1 cellular context compared by ENCODE assay signal in the genomic region with DNA sequence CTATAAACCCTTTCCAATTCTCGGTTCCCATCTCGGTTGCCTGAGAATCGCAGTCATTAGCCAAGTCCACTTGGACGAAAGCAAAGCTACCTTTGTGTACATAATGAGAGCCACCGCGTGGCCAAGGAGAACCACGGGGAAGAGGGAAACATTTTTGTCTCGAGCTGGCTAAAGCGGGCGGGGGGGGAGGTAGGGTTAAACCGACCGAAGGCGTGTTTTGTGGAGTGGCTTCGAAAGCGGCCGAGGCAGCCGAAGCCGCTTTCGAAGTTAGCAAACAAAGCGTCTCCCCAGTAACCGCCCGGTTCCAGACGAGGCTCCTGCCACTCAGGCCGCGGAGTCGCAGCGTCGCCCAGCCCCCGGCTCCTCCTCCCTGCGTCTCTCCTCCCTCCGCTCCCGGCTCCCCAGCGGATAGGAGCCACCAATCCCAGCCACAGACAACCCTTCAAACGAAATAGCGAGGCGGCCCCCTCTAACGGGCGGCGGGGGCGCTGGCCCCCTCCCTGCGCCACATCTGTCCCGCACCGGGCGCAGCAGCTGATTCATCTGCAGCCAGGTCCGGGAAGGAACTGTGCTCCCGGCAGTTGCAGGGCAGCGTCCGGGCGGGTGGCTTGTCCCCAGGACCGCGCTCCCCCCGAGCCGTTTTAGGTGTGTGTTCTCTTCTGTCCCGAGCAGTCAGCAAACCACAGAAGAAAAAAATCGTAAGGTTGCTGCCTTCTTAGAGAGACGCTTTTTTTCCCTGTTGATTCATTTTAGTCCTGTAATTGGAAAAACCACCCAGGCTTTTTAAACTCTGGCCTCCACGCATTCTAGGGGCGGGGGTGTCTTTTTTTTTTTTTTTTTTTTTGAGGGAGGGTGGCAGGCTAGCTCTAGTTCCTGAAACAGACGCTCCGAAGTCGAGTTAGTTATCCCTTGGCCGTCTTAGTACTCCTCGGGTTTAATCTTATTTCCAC.
TF ChIP-seq lines count a peak whose summit lies in the region.

No MANE protein-coding gene starts in this region.

TF ChIP-seq in K562, 482 proteins besides CTCF, POLR2A, EP300 and RAD21 (continued from another document):
- TF ChIP-seq, protein P1, sequence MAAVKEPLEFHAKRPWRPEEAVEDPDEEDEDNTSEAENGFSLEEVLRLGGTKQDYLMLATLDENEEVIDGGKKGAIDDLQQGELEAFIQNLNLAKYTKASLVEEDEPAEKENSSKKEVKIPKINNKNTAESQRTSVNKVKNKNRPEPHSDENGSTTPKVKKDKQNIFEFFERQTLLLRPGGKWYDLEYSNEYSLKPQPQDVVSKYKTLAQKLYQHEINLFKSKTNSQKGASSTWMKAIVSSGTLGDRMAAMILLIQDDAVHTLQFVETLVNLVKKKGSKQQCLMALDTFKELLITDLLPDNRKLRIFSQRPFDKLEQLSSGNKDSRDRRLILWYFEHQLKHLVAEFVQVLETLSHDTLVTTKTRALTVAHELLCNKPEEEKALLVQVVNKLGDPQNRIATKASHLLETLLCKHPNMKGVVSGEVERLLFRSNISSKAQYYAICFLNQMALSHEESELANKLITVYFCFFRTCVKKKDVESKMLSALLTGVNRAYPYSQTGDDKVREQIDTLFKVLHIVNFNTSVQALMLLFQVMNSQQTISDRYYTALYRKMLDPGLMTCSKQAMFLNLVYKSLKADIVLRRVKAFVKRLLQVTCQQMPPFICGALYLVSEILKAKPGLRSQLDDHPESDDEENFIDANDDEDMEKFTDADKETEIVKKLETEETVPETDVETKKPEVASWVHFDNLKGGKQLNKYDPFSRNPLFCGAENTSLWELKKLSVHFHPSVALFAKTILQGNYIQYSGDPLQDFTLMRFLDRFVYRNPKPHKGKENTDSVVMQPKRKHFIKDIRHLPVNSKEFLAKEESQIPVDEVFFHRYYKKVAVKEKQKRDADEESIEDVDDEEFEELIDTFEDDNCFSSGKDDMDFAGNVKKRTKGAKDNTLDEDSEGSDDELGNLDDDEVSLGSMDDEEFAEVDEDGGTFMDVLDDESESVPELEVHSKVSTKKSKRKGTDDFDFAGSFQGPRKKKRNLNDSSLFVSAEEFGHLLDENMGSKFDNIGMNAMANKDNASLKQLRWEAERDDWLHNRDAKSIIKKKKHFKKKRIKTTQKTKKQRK (IDR thresholded peaks at IDR 0.05; ENCODE audit: borderline replicate concordance, low read depth, low read length), result no peak
- no peak for TF ChIP-seq ARHGAP35 (IDR thresholded peaks at IDR 0.05; ENCODE audit: partially characterized antibody)
- TF ChIP-seq, protein P2, sequence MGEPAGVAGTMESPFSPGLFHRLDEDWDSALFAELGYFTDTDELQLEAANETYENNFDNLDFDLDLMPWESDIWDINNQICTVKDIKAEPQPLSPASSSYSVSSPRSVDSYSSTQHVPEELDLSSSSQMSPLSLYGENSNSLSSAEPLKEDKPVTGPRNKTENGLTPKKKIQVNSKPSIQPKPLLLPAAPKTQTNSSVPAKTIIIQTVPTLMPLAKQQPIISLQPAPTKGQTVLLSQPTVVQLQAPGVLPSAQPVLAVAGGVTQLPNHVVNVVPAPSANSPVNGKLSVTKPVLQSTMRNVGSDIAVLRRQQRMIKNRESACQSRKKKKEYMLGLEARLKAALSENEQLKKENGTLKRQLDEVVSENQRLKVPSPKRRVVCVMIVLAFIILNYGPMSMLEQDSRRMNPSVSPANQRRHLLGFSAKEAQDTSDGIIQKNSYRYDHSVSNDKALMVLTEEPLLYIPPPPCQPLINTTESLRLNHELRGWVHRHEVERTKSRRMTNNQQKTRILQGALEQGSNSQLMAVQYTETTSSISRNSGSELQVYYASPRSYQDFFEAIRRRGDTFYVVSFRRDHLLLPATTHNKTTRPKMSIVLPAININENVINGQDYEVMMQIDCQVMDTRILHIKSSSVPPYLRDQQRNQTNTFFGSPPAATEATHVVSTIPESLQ (CRISPR knock-in tag; IDR thresholded peaks at IDR 0.05), result peak; percentile 33; the same call in 1 of the 2 replicates
- no peak for TF ChIP-seq ZNF274 (IDR thresholded peaks at IDR 0.05; ENCODE audit: borderline replicate concordance, low read depth, low read length)
- no peak; the same call in 1 of the 2 replicates for TF ChIP-seq ZNF431 (CRISPR knock-in tag; IDR thresholded peaks at IDR 0.05)
- TF ChIP-seq ELF2 (CRISPR knock-in tag; IDR thresholded peaks at IDR 0.05), result no peak
- TF ChIP-seq YBX1 (IDR thresholded peaks at IDR 0.05), result no peak
- TF ChIP-seq, protein P3, sequence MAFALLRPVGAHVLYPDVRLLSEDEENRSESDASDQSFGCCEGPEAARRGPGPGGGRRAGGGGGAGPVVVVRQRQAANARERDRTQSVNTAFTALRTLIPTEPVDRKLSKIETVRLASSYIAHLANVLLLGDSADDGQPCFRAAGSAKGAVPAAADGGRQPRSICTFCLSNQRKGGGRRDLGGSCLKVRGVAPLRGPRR (CRISPR knock-in tag; IDR thresholded peaks at IDR 0.05), result no peak
- no peak for TF ChIP-seq ZZZ3 (IDR thresholded peaks at IDR 0.05)
- TF ChIP-seq SMAD1 (IDR thresholded peaks at IDR 0.05; ENCODE audit: low read depth, low read length, partially characterized antibody), result peak; percentile 96
- TF ChIP-seq ZNF354B (CRISPR knock-in tag; IDR thresholded peaks at IDR 0.05), result no peak
- no peak for TF ChIP-seq NR3C1 (CRISPR knock-in tag; IDR thresholded peaks at IDR 0.05)
- TF ChIP-seq SIN3B (IDR thresholded peaks at IDR 0.05; ENCODE audit: low read depth), result no peak
- no peak for TF ChIP-seq RFX7 (CRISPR knock-in tag; IDR thresholded peaks at IDR 0.05)
- peak; percentile 94 for TF ChIP-seq TBP (optimal IDR thresholded peaks at IDR 0.05; ENCODE audit: low read depth, low read length)
- no peak for TF ChIP-seq ZNF146 (CRISPR knock-in tag; IDR thresholded peaks at IDR 0.05; ENCODE audit: unreplicated experiment)
- TF ChIP-seq ZNF717 (CRISPR knock-in tag; IDR thresholded peaks at IDR 0.05), result no peak
- TF ChIP-seq ZNF197 (CRISPR knock-in tag; IDR thresholded peaks at IDR 0.05; ENCODE audit: low read depth), result no peak
- TF ChIP-seq ZNF445 (CRISPR knock-in tag; IDR thresholded peaks at IDR 0.05; ENCODE audit: low read depth), result no peak
- no peak for TF ChIP-seq ZNF133 (CRISPR knock-in tag; IDR thresholded peaks at IDR 0.05)
- TF ChIP-seq ZNF175 (CRISPR knock-in tag; IDR thresholded peaks at IDR 0.05; ENCODE audit: low read depth), result no peak
- peak; percentile 94 for TF ChIP-seq FOXA3 (CRISPR knock-in tag; conservative IDR thresholded peaks at IDR 0.05 in 1 of 2, IDR thresholded peaks at IDR 0.05 in 1 of 2)
- TF ChIP-seq NR1H2 (CRISPR knock-in tag; IDR thresholded peaks at IDR 0.05), result no peak; the same call in 1 of the 2 replicates
- TF ChIP-seq RBBP5 (IDR thresholded peaks at IDR 0.05; ENCODE audit: borderline replicate concordance, insufficient read depth, low read length, poor library complexity, severe bottlenecking), result peak; percentile 55
- no peak for TF ChIP-seq RHOXF2B (CRISPR knock-in tag; conservative IDR thresholded peaks at IDR 0.05)
- TF ChIP-seq ADNP (tag; IDR thresholded peaks at IDR 0.05), result no peak
- TF ChIP-seq NR2F6 (CRISPR knock-in tag; IDR thresholded peaks at IDR 0.05), result no peak
- no peak for TF ChIP-seq FOXJ2 (tag; IDR thresholded peaks at IDR 0.05)
- TF ChIP-seq RBM14 (IDR thresholded peaks at IDR 0.05; ENCODE audit: borderline replicate concordance, insufficient read depth, low read depth, low read length), result no peak
- TF ChIP-seq NONO (IDR thresholded peaks at IDR 0.05; ENCODE audit: low read depth in 2 of 2, low read length in 1 of 2), result peak in 1 of 2 experiments; percentile 76; a peak in 2 of 4 replicates
- peak; percentile 66 for TF ChIP-seq SPI1 (IDR thresholded peaks at IDR 0.05; ENCODE audit: borderline replicate concordance, low read depth, low read length)
- TF ChIP-seq, protein P4, sequence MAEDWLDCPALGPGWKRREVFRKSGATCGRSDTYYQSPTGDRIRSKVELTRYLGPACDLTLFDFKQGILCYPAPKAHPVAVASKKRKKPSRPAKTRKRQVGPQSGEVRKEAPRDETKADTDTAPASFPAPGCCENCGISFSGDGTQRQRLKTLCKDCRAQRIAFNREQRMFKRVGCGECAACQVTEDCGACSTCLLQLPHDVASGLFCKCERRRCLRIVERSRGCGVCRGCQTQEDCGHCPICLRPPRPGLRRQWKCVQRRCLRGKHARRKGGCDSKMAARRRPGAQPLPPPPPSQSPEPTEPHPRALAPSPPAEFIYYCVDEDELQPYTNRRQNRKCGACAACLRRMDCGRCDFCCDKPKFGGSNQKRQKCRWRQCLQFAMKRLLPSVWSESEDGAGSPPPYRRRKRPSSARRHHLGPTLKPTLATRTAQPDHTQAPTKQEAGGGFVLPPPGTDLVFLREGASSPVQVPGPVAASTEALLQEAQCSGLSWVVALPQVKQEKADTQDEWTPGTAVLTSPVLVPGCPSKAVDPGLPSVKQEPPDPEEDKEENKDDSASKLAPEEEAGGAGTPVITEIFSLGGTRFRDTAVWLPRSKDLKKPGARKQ (CRISPR knock-in tag; IDR thresholded peaks at IDR 0.05), result no peak
- TF ChIP-seq CBX3 (IDR thresholded peaks at IDR 0.05; ENCODE audit: borderline replicate concordance in 1 of 2, low read length in 2 of 2), result peak in 1 of 2 experiments; percentile 26; a peak in 1 of 3 replicates
- 0 out of 2 replicates have a peak, but pooled peaks have one; percentile 54 for TF ChIP-seq ZNF57 (CRISPR knock-in tag; IDR thresholded peaks at IDR 0.05)
- no peak for TF ChIP-seq ZNF780A (CRISPR knock-in tag; IDR thresholded peaks at IDR 0.05)
- TF ChIP-seq ZFP36 (IDR thresholded peaks at IDR 0.05; ENCODE audit: low read depth, low read length, partially characterized antibody), result peak; percentile 19
- TF ChIP-seq CTBP1 (IDR thresholded peaks at IDR 0.05; ENCODE audit: borderline replicate concordance), result no peak
- TF ChIP-seq POLR2G (IDR thresholded peaks at IDR 0.05; ENCODE audit: low read depth, low read length), result peak; percentile 99
